In genomic region chrX:110733166-110733565, GRCh38 we compare ENCODE assay signal across 29 cellular contexts.
DNase-seq lines count a peak whose midpoint lies in the region; TF ChIP-seq lines count a peak whose summit lies in the region.
"Had no signal": no experiment of that assay in that cellular context is flagged by ENCODE, and none has a peak within 500 bp of the region (broad histone marks: within the 10 kb centered on the region; RNA-seq: fewer than 3 reads in every experiment).

No MANE protein-coding gene starts in this region.

- CTCF ChIA-PET in mammary epithelial cell (lab: Charles Lee; ENCODE audit: low non-redundant PET), result no interaction called here

- H3K79me1 ChIP-seq in mesenchymal stem cell (replicated peaks; ENCODE audit: low read length, poor library complexity, severe bottlenecking), result no peaks in the 10 kb centered on the region

- no peak overlapping the region for H2BK120ac ChIP-seq in mesenchymal stem cell (ENCODE audit: low read depth, low read length)

- H3K27me3 ChIP-seq in mammary epithelial cell (ENCODE audit: insufficient read depth, low read length) (no peaks in the 10 kb centered on the region), mesenchymal stem cell (ENCODE audit: control insufficient read depth in 1 of 2, insufficient read depth in 1 of 2, low read length in 2 of 2) (peaks cover 0 to 26% of the 10 kb centered on the region in 2 experiments), SJCRH30 (no peaks in the 10 kb centered on the region), ascending aorta (no peaks in the 10 kb centered on the region)
- H3K27me3 ChIP-seq: body of pancreas, right atrium auricular region, suprapubic skin had no signal

- DNase-seq in EL, result peak; percentile 88
- DNase-seq in M059J (ENCODE audit: low read depth), result peak; percentile 92
- peak; percentile 40 for DNase-seq in mammary epithelial cell
- DNase-seq in mesenchymal stem cell, result peak; percentile 22
- no peak for DNase-seq in SK-N-DZ (ENCODE audit: low spot score)
- DNase-seq in SJCRH30, result no peak
- DNase-seq in stimulated activated CD4-positive, alpha-beta T cell treated with anti-CD3 and anti-CD28 coated beads, Interleukin-4, amount 100 ng/mL, for 24 hours, result no peak
- DNase-seq in ascending aorta (ENCODE audit: low spot score in 2 of 2), result no peak
- DNase-seq: activated CD4-positive, alpha-beta memory T cell treated with anti-CD3 and anti-CD28 coated beads, Interleukin-2, amount 10 ng/mL, durations not matched to agents 7 days and 5 days; activated CD4-positive, alpha-beta T cell treated with anti-CD3 and anti-CD28 coated beads for 1 hour; activated CD8-positive, alpha-beta memory T cell treated with anti-CD3 and anti-CD28 coated beads, Interleukin-2, amount 50 U/mL, for 4 hours; activated naive CD4-positive, alpha-beta T cell; activated naive CD8-positive, alpha-beta T cell treated with anti-CD3 and anti-CD28 coated beads, Interleukin-2, amount 50 U/mL, for 24 hours; CD4-positive, alpha-beta memory T cell; DMS153; GDM1; hypothalamus; left lung; NCI-H1092; NCI-H510A; SK-N-SH; stimulated activated naive CD4-positive, alpha-beta T cell treated with Interleukin-2 at 50 U/mL for 16 hours; T-helper 17 cell had no signal

- no peak overlapping the region for H2AK5ac ChIP-seq in mesenchymal stem cell (ENCODE audit: low read length, severe bottlenecking)

- no peak for TF ChIP-seq CTCF in mammary epithelial cell (conservative IDR thresholded peaks at IDR 0.05 in 1 of 2, IDR thresholded peaks at IDR 0.05 in 1 of 2; ENCODE audit: extremely low read depth in 1 of 2, insufficient read depth in 1 of 2, low read depth in 1 of 2, low read length in 2 of 2)
- TF ChIP-seq CTCF in ascending aorta (IDR thresholded peaks at IDR 0.05), result no peak

- no peak overlapping the region for H3K9ac ChIP-seq in mammary epithelial cell (ENCODE audit: insufficient read depth, low read length)
- no peak overlapping the region for H3K9ac ChIP-seq in mesenchymal stem cell (ENCODE audit: low read length)
- H3K9ac ChIP-seq: parathyroid adenoma, SK-N-SH had no signal

- H3K4me3 ChIP-seq in mammary epithelial cell (replicated peaks in 1 of 3; ENCODE audit: insufficient read depth in 1 of 3, low read depth in 2 of 3, low read length in 3 of 3) (no peak overlapping the region), mesenchymal stem cell (ENCODE audit: insufficient read depth in 1 of 2, low read depth in 1 of 2, low read length in 2 of 2) (no peak overlapping the region), SJCRH30 (no peak overlapping the region), ascending aorta (no peak overlapping the region)
- H3K4me3 ChIP-seq: A549, body of pancreas, left lung, right atrium auricular region, smooth muscle cell, suprapubic skin had no signal

- H3K14ac ChIP-seq in mesenchymal stem cell (ENCODE audit: low read length in 2 of 2), result no peak overlapping the region

- intact Hi-C loops in mammary epithelial cell (cut with micrococcal nuclease) (no loop called here), ascending aorta (cut with DNase I) (no loop called here)

- H3K36me3 ChIP-seq in mammary epithelial cell (ENCODE audit: insufficient read depth, low read length) (no peaks in the 10 kb centered on the region), mesenchymal stem cell (ENCODE audit: control insufficient read depth in 1 of 2, insufficient read depth in 2 of 2, low read depth in 1 of 2, low read length in 2 of 2) (no peaks in the 10 kb centered on the region), SJCRH30 (no peaks in the 10 kb centered on the region), ascending aorta (no peaks in the 10 kb centered on the region)
- H3K36me3 ChIP-seq: left lung, right atrium auricular region, suprapubic skin had no signal

- H2BK5ac ChIP-seq in mesenchymal stem cell (ENCODE audit: low read depth, low read length, poor library complexity, severe bottlenecking), result no peak overlapping the region

- H2AFZ ChIP-seq in mammary epithelial cell (ENCODE audit: low read depth, low read length), result no peak overlapping the region
- no peak overlapping the region for H2AFZ ChIP-seq in mesenchymal stem cell (ENCODE audit: low read depth, low read length)
- H2AFZ ChIP-seq: parathyroid adenoma had no signal

- H3K23ac ChIP-seq in mesenchymal stem cell (ENCODE audit: low read length in 2 of 2), result no peak overlapping the region

- WGBS in mammary epithelial cell (ENCODE audit: low coverage, missing lambda C conversion rate), result 75% methylated on average over 2 of the region's 2 CpGs
- WGBS in mesenchymal stem cell, result 54% methylated on average over 2 of the region's 2 CpGs

- no peak overlapping the region for H3K4ac ChIP-seq in mesenchymal stem cell (ENCODE audit: low read depth in 1 of 2, low read length in 2 of 2)

- H3K18ac ChIP-seq in mesenchymal stem cell (ENCODE audit: low read depth in 1 of 2, low read length in 2 of 2), result no peak overlapping the region

- no peak overlapping the region for H4K91ac ChIP-seq in mesenchymal stem cell (ENCODE audit: low read length)

- H4K8ac ChIP-seq in mesenchymal stem cell (ENCODE audit: low read length), result no peak overlapping the region

- dilution Hi-C loops in mammary epithelial cell (cut with HindIII; ENCODE audit: low sequenced_read_pairs), result no loop called here

- H3K4me1 ChIP-seq in mammary epithelial cell (ENCODE audit: insufficient read depth, low read length), result peaks cover 20% of the 10 kb centered on the region
- H3K4me1 ChIP-seq in mesenchymal stem cell (ENCODE audit: control insufficient read depth, insufficient read depth, low read depth, low read length), result peaks cover 2% of the 10 kb centered on the region
- peaks cover 13% of the 10 kb centered on the region for H3K4me1 ChIP-seq in SJCRH30
- H3K4me1 ChIP-seq in ascending aorta, result no peaks in the 10 kb centered on the region
- H3K4me1 ChIP-seq: A549, body of pancreas, left lung, parathyroid adenoma, right atrium auricular region, suprapubic skin had no signal

- H2BK12ac ChIP-seq in mesenchymal stem cell (ENCODE audit: low read length in 2 of 2), result no peak overlapping the region

- no peak overlapping the region for H3K27ac ChIP-seq in mammary epithelial cell (ENCODE audit: insufficient read depth, low read depth, low read length)
- H3K27ac ChIP-seq in mesenchymal stem cell (ENCODE audit: low read length, poor library complexity, severe bottlenecking), result no peak overlapping the region
- no peak overlapping the region for H3K27ac ChIP-seq in SJCRH30
- H3K27ac ChIP-seq in ascending aorta, result no peak overlapping the region
- H3K27ac ChIP-seq: A549, body of pancreas, left lung, parathyroid adenoma, right atrium auricular region, suprapubic skin had no signal

- in situ Hi-C loops in mammary epithelial cell (cut with MboI; ENCODE audit: low sequenced_read_pairs in 2 of 2), result no loop called here

- H3K9me3 ChIP-seq in mammary epithelial cell (replicated peaks; ENCODE audit: insufficient read depth, low read length) (no peaks in the 10 kb centered on the region), mesenchymal stem cell (ENCODE audit: control insufficient read depth, low read length) (no peaks in the 10 kb centered on the region), SJCRH30 (replicated peaks) (no peaks in the 10 kb centered on the region), ascending aorta (no peaks in the 10 kb centered on the region)
- H3K9me3 ChIP-seq: A549, body of pancreas, left lung, right atrium auricular region, SK-N-SH, suprapubic skin had no signal

- H4K20me1 ChIP-seq in mammary epithelial cell (ENCODE audit: insufficient read depth, low read length), result no peaks in the 10 kb centered on the region

- no peak overlapping the region for H2BK15ac ChIP-seq in mesenchymal stem cell (ENCODE audit: low read depth, poor library complexity, severe bottlenecking)

- H3K4me2 ChIP-seq in mammary epithelial cell (ENCODE audit: insufficient read depth, low read depth, low read length), result no peak overlapping the region
- no peak overlapping the region for H3K4me2 ChIP-seq in mesenchymal stem cell (ENCODE audit: low read length, poor library complexity, severe bottlenecking)
- H3K4me2 ChIP-seq: A549, SK-N-SH, smooth muscle cell had no signal

- no peaks in the 10 kb centered on the region for H3K79me2 ChIP-seq in mammary epithelial cell (ENCODE audit: insufficient read depth, low read length)
- H3K79me2 ChIP-seq: parathyroid adenoma had no signal

- no TSS peak for BruUV-seq in mammary epithelial cell (replicated peaks; lab: Mats Ljungman, UMichigan)

Comparison
In these comparisons a context has a peak if more than half of its experiments do, and no peak if none do; other contexts are left out.
1. DNase-seq: peak in EL (single experiment), M059J (single experiment), mammary epithelial cell (single experiment) and mesenchymal stem cell (single experiment); none in SK-N-DZ (single experiment), SJCRH30 (0 of 2), stimulated activated CD4-positive, alpha-beta T cell treated with anti-CD3 and anti-CD28 coated beads, Interleukin-4, amount 100 ng/mL, for 24 hours (single experiment) and ascending aorta (0 of 2).